ENCODE assay signal across 1 cellular context in the genomic region with DNA sequence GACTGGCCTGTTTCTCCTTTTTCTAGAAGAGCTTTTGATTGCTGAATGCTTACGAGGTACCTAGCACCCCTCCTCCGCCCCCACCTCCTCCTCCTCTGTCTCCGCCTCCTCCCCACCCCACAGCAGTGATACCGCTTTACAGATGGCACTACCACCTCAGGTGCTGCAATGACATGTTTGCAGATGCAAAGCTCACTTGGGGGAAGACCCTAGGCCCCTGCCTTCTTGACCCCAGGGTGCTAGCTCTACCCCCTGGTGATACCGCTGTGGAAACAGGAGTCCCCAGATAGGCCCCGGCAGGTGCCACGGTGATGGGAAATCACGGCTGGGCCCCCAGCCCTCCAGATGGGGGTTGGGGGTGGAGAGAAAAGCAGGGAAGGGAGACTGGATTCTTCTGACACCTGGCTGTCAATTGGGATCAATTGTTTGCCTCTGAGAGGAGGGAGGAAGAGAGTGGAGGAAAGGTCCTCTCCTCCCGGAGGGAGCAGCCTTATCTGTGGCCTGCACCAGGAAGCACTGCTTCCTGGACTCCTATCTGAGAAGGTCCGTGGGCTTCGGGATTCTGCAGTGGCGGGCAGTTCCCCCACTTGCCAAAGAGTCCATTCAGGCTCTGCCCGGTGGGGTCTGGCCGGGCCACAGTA.
A peak's percentile ranks its signal among the peaks of the same experiment; 100 is the strongest.
TF ChIP-seq lines count a peak whose summit lies in the region.

No MANE protein-coding gene starts in this region.

TF ChIP-seq in K562, 482 proteins besides CTCF, POLR2A, EP300 and RAD21 (continued from another document and continues in another):
- TF ChIP-seq MAFF (IDR thresholded peaks at IDR 0.05; ENCODE audit: low read length) (no peak), RNF2 (IDR thresholded peaks at IDR 0.05) (no peak), ZNF586 (CRISPR knock-in tag; conservative IDR thresholded peaks at IDR 0.05) (no peak), CSDE1 (IDR thresholded peaks at IDR 0.05) (no peak), NR2C1 (IDR thresholded peaks at IDR 0.05) (no peak), NR2C1 (tag; IDR thresholded peaks at IDR 0.05) (no peak), ZNF217 (CRISPR knock-in tag; IDR thresholded peaks at IDR 0.05) (no peak), KDM5B (IDR thresholded peaks at IDR 0.05; ENCODE audit: insufficient replicate concordance, low read depth, low read length) (no peak), ZNF766 (CRISPR knock-in tag; conservative IDR thresholded peaks at IDR 0.05) (no peak), ZNF3 (CRISPR knock-in tag; IDR thresholded peaks at IDR 0.05) (no peak), C11orf30 (IDR thresholded peaks at IDR 0.05; ENCODE audit: low read depth) (no peak), GABPA (tag; conservative IDR thresholded peaks at IDR 0.05; ENCODE audit: low read depth) (peak; percentile 47; the same call in 1 of the 2 replicates), DPF2 (IDR thresholded peaks at IDR 0.05) (peak; percentile 55; the same call in 1 of the 2 replicates), ZZZ3 (IDR thresholded peaks at IDR 0.05) (no peak), HOXB6 (CRISPR knock-in tag; IDR thresholded peaks at IDR 0.05; ENCODE audit: borderline replicate concordance) (no peak), ZNF76 (CRISPR knock-in tag; IDR thresholded peaks at IDR 0.05; ENCODE audit: borderline replicate concordance) (no peak), ELF2 (CRISPR knock-in tag; IDR thresholded peaks at IDR 0.05) (no peak), CREM (IDR thresholded peaks at IDR 0.05; ENCODE audit: low read depth) (no peak), KLF1 (tag; IDR thresholded peaks at IDR 0.05) (no peak), GABPB1 (CRISPR knock-in tag; IDR thresholded peaks at IDR 0.05) (0 out of 2 replicates have a peak, but pooled peaks have one; percentile 37), NEUROD1 (IDR thresholded peaks at IDR 0.05; ENCODE audit: borderline replicate concordance, low read depth, low read length, partially characterized antibody) (no peak), HSF4 (CRISPR knock-in tag; IDR thresholded peaks at IDR 0.05; ENCODE audit: borderline replicate concordance) (no peak), ETV1 (tag; conservative IDR thresholded peaks at IDR 0.05; ENCODE audit: low read depth) (peak; percentile 45; the same call in 1 of the 2 replicates), PHB (CRISPR knock-in tag; IDR thresholded peaks at IDR 0.05) (no peak), SMARCA4 (IDR thresholded peaks at IDR 0.05) (peak; percentile 61), IRF2 (CRISPR knock-in tag; IDR thresholded peaks at IDR 0.05) (no peak), PYGO2 (tag; IDR thresholded peaks at IDR 0.05) (no peak), LCOR (CRISPR knock-in tag; IDR thresholded peaks at IDR 0.05) (no peak), FOXP1 (CRISPR knock-in tag; IDR thresholded peaks at IDR 0.05) (no peak), CHD2 (IDR thresholded peaks at IDR 0.05; ENCODE audit: low read depth, low read length) (no peak), ZSCAN32 (CRISPR knock-in tag; IDR thresholded peaks at IDR 0.05) (peak; percentile 74; the same call in 1 of the 2 replicates), L3MBTL2 (IDR thresholded peaks at IDR 0.05) (no peak)
- TF ChIP-seq, protein P1, sequence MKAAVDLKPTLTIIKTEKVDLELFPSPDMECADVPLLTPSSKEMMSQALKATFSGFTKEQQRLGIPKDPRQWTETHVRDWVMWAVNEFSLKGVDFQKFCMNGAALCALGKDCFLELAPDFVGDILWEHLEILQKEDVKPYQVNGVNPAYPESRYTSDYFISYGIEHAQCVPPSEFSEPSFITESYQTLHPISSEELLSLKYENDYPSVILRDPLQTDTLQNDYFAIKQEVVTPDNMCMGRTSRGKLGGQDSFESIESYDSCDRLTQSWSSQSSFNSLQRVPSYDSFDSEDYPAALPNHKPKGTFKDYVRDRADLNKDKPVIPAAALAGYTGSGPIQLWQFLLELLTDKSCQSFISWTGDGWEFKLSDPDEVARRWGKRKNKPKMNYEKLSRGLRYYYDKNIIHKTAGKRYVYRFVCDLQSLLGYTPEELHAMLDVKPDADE (conservative IDR thresholded peaks at IDR 0.05; ENCODE audit: control insufficient read depth, low read depth, low read length), result no peak
- TF ChIP-seq, protein P2, sequence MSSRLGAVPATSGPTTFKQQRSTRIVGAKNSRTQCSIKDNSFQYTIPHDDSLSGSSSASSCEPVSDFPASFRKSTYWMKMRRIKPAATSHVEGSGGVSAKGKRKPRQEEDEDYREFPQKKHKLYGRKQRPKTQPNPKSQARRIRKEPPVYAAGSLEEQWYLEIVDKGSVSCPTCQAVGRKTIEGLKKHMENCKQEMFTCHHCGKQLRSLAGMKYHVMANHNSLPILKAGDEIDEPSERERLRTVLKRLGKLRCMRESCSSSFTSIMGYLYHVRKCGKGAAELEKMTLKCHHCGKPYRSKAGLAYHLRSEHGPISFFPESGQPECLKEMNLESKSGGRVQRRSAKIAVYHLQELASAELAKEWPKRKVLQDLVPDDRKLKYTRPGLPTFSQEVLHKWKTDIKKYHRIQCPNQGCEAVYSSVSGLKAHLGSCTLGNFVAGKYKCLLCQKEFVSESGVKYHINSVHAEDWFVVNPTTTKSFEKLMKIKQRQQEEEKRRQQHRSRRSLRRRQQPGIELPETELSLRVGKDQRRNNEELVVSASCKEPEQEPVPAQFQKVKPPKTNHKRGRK (tag; IDR thresholded peaks at IDR 0.05), result no peak
- TF ChIP-seq, protein P3, sequence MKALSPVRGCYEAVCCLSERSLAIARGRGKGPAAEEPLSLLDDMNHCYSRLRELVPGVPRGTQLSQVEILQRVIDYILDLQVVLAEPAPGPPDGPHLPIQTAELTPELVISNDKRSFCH (CRISPR knock-in tag; IDR thresholded peaks at IDR 0.05), result no peak
- TF ChIP-seq, protein P3 (tag; IDR thresholded peaks at IDR 0.05), result no peak
- TF ChIP-seq, protein P4, sequence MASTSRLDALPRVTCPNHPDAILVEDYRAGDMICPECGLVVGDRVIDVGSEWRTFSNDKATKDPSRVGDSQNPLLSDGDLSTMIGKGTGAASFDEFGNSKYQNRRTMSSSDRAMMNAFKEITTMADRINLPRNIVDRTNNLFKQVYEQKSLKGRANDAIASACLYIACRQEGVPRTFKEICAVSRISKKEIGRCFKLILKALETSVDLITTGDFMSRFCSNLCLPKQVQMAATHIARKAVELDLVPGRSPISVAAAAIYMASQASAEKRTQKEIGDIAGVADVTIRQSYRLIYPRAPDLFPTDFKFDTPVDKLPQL (IDR thresholded peaks at IDR 0.05; ENCODE audit: extremely low read depth, insufficient read length), result no peak
- TF ChIP-seq, protein P5, sequence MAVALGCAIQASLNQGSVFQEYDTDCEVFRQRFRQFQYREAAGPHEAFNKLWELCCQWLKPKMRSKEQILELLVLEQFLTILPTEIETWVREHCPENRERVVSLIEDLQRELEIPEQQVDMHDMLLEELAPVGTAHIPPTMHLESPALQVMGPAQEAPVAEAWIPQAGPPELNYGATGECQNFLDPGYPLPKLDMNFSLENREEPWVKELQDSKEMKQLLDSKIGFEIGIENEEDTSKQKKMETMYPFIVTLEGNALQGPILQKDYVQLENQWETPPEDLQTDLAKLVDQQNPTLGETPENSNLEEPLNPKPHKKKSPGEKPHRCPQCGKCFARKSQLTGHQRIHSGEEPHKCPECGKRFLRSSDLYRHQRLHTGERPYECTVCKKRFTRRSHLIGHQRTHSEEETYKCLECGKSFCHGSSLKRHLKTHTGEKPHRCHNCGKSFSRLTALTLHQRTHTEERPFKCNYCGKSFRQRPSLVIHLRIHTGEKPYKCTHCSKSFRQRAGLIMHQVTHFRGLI (CRISPR knock-in tag; IDR thresholded peaks at IDR 0.05), result no peak
- TF ChIP-seq, protein P6, sequence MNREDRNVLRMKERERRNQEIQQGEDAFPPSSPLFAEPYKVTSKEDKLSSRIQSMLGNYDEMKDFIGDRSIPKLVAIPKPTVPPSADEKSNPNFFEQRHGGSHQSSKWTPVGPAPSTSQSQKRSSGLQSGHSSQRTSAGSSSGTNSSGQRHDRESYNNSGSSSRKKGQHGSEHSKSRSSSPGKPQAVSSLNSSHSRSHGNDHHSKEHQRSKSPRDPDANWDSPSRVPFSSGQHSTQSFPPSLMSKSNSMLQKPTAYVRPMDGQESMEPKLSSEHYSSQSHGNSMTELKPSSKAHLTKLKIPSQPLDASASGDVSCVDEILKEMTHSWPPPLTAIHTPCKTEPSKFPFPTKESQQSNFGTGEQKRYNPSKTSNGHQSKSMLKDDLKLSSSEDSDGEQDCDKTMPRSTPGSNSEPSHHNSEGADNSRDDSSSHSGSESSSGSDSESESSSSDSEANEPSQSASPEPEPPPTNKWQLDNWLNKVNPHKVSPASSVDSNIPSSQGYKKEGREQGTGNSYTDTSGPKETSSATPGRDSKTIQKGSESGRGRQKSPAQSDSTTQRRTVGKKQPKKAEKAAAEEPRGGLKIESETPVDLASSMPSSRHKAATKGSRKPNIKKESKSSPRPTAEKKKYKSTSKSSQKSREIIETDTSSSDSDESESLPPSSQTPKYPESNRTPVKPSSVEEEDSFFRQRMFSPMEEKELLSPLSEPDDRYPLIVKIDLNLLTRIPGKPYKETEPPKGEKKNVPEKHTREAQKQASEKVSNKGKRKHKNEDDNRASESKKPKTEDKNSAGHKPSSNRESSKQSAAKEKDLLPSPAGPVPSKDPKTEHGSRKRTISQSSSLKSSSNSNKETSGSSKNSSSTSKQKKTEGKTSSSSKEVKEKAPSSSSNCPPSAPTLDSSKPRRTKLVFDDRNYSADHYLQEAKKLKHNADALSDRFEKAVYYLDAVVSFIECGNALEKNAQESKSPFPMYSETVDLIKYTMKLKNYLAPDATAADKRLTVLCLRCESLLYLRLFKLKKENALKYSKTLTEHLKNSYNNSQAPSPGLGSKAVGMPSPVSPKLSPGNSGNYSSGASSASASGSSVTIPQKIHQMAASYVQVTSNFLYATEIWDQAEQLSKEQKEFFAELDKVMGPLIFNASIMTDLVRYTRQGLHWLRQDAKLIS (CRISPR knock-in tag; IDR thresholded peaks at IDR 0.05), result no peak
- TF ChIP-seq, protein P7, sequence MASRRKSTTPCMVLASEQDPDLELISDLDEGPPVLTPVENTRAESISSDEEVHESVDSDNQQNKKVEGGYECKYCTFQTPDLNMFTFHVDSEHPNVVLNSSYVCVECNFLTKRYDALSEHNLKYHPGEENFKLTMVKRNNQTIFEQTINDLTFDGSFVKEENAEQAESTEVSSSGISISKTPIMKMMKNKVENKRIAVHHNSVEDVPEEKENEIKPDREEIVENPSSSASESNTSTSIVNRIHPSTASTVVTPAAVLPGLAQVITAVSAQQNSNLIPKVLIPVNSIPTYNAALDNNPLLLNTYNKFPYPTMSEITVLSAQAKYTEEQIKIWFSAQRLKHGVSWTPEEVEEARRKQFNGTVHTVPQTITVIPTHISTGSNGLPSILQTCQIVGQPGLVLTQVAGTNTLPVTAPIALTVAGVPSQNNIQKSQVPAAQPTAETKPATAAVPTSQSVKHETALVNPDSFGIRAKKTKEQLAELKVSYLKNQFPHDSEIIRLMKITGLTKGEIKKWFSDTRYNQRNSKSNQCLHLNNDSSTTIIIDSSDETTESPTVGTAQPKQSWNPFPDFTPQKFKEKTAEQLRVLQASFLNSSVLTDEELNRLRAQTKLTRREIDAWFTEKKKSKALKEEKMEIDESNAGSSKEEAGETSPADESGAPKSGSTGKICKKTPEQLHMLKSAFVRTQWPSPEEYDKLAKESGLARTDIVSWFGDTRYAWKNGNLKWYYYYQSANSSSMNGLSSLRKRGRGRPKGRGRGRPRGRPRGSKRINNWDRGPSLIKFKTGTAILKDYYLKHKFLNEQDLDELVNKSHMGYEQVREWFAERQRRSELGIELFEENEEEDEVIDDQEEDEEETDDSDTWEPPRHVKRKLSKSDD (conservative IDR thresholded peaks at IDR 0.05; ENCODE audit: low read length), result no peak
- TF ChIP-seq, protein P8, sequence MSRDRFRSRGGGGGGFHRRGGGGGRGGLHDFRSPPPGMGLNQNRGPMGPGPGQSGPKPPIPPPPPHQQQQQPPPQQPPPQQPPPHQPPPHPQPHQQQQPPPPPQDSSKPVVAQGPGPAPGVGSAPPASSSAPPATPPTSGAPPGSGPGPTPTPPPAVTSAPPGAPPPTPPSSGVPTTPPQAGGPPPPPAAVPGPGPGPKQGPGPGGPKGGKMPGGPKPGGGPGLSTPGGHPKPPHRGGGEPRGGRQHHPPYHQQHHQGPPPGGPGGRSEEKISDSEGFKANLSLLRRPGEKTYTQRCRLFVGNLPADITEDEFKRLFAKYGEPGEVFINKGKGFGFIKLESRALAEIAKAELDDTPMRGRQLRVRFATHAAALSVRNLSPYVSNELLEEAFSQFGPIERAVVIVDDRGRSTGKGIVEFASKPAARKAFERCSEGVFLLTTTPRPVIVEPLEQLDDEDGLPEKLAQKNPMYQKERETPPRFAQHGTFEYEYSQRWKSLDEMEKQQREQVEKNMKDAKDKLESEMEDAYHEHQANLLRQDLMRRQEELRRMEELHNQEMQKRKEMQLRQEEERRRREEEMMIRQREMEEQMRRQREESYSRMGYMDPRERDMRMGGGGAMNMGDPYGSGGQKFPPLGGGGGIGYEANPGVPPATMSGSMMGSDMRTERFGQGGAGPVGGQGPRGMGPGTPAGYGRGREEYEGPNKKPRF (IDR thresholded peaks at IDR 0.05; ENCODE audit: low read depth, low read length), result no peak
- TF ChIP-seq, protein P9, sequence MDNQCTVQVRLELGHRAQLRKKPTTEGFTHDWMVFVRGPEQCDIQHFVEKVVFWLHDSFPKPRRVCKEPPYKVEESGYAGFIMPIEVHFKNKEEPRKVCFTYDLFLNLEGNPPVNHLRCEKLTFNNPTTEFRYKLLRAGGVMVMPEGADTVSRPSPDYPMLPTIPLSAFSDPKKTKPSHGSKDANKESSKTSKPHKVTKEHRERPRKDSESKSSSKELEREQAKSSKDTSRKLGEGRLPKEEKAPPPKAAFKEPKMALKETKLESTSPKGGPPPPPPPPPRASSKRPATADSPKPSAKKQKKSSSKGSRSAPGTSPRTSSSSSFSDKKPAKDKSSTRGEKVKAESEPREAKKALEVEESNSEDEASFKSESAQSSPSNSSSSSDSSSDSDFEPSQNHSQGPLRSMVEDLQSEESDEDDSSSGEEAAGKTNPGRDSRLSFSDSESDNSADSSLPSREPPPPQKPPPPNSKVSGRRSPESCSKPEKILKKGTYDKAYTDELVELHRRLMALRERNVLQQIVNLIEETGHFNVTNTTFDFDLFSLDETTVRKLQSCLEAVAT (IDR thresholded peaks at IDR 0.05), result no peak
- TF ChIP-seq, protein P10, sequence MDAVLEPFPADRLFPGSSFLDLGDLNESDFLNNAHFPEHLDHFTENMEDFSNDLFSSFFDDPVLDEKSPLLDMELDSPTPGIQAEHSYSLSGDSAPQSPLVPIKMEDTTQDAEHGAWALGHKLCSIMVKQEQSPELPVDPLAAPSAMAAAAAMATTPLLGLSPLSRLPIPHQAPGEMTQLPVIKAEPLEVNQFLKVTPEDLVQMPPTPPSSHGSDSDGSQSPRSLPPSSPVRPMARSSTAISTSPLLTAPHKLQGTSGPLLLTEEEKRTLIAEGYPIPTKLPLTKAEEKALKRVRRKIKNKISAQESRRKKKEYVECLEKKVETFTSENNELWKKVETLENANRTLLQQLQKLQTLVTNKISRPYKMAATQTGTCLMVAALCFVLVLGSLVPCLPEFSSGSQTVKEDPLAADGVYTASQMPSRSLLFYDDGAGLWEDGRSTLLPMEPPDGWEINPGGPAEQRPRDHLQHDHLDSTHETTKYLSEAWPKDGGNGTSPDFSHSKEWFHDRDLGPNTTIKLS (IDR thresholded peaks at IDR 0.05; ENCODE audit: borderline replicate concordance, low read depth), result no peak
- TF ChIP-seq, protein P11, sequence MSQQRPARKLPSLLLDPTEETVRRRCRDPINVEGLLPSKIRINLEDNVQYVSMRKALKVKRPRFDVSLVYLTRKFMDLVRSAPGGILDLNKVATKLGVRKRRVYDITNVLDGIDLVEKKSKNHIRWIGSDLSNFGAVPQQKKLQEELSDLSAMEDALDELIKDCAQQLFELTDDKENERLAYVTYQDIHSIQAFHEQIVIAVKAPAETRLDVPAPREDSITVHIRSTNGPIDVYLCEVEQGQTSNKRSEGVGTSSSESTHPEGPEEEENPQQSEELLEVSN (IDR thresholded peaks at IDR 0.05; ENCODE audit: borderline replicate concordance in 1 of 2, extremely low read depth in 1 of 2, insufficient read depth in 1 of 2, insufficient read length in 1 of 2, low read depth in 1 of 2, low read length in 1 of 2, poor library complexity in 1 of 2, severe bottlenecking in 1 of 2), result no peak
